ENCODE assay signal across 1 cellular context in genomic region chr14:32692441-32692840, GRCh38.
TF ChIP-seq lines count a peak whose summit lies in the region.

No MANE protein-coding gene starts in this region.

TF ChIP-seq in SK-N-SH treated with all-trans-retinoic acid at 6 μM for 48 hours, 23 proteins besides CTCF, POLR2A, EP300 and RAD21 (continued from another document):
- TF ChIP-seq PPARA (CRISPR knock-in tag; IDR thresholded peaks at IDR 0.05; ENCODE audit: borderline replicate concordance), result no peak
